In genomic region chr12:1553987-1554982, GRCh38 we compare ENCODE assay signal across 9 cellular contexts. TPM values are rescaled to one million over a fixed set of nuclear protein-coding genes. Genes with fewer than 3 reads are reported as not detected.
DNase-seq lines count a peak whose midpoint lies in the region; ATAC-seq and TF ChIP-seq lines count a peak whose summit lies in the region.
"Had no signal": no experiment of that assay in that cellular context is flagged by ENCODE, and none has a peak within 500 bp of the region (broad histone marks: within the 10 kb centered on the region; RNA-seq: fewer than 3 reads in every experiment).

No MANE protein-coding gene starts in this region.

- no peak overlapping the region for H3K4me3 ChIP-seq in BLaER1 treated with 17β-estradiol and CSF1 and Interleukin-3, amounts not matched to agents 10 nM and 100 nM
- no peak overlapping the region for H3K4me3 ChIP-seq in SU-DHL-6 (ENCODE audit: insufficient read depth, low read length, poor library complexity, severe bottlenecking)
- H3K4me3 ChIP-seq in body of pancreas, result no peak overlapping the region

- 59 to 63% methylated on average over 14 of the region's 14 CpGs for WGBS in body of pancreas, 2 donors

- no peaks in the 10 kb centered on the region for H3K9me2 ChIP-seq in SU-DHL-6 (replicated peaks; ENCODE audit: insufficient read depth, low read length)

- DNase-seq in kidney glomerular epithelial cell (lab: John Stamatoyannopoulos, UW) (no peak), NCI-H2081 (lab: John Stamatoyannopoulos, UW) (no peak), body of pancreas (no peak)
- no peak for DNase-seq in NK-92 treated with Interleukin-12 subunit alpha and Interleukin-12 subunit beta, amount 100 ng/mL, for 24 hours (lab: John Stamatoyannopoulos, UW)
- DNase-seq: EL had no signal

- H2AFZ ChIP-seq in SU-DHL-6 (ENCODE audit: low read depth, low read length, severe bottlenecking), result no peak overlapping the region

- H3K9ac ChIP-seq in BLaER1 treated with 17β-estradiol and CSF1 and Interleukin-3, amounts not matched to agents 10 nM and 100 nM, result 0 out of 22 replicates have a peak overlapping the region, but pooled peaks of 1 of the 11 experiments have one; percentile 16
- no peak overlapping the region for H3K9ac ChIP-seq in SU-DHL-6 (ENCODE audit: low read length)

- H3K27me3 ChIP-seq in BLaER1 treated with 17β-estradiol and CSF1 and Interleukin-3, amounts not matched to agents 10 nM and 100 nM, result no peaks in the 10 kb centered on the region
- no peaks in the 10 kb centered on the region for H3K27me3 ChIP-seq in SU-DHL-6 (ENCODE audit: low read length)
- H3K27me3 ChIP-seq in body of pancreas, result no peaks in the 10 kb centered on the region

- H3K4me1 ChIP-seq in BLaER1 treated with 17β-estradiol and CSF1 and Interleukin-3, amounts not matched to agents 10 nM and 100 nM, result peaks cover 0 to 26% (median 15%) of the 10 kb centered on the region in 10 experiments; a peak in 13 of 20 replicates
- H3K4me1 ChIP-seq in body of pancreas, result no peaks in the 10 kb centered on the region

- peak; percentile 95 for ATAC-seq in GM19023 (IDR thresholded peaks at IDR 0.05; ENCODE audit: unreplicated experiment)
- ATAC-seq in HG02884 (IDR thresholded peaks at IDR 0.05; ENCODE audit: unreplicated experiment), result peak; percentile 89
- ATAC-seq in body of pancreas, result no peak

- no peaks in the 10 kb centered on the region for H3K36me3 ChIP-seq in BLaER1 treated with 17β-estradiol and CSF1 and Interleukin-3, amounts not matched to agents 10 nM and 100 nM
- H3K36me3 ChIP-seq in SU-DHL-6 (ENCODE audit: low read length) (no peaks in the 10 kb centered on the region), body of pancreas (replicated peaks in 1 of 2; ENCODE audit: insufficient read depth in 1 of 2, low read depth in 2 of 2) (no peaks in the 10 kb centered on the region)

- TF ChIP-seq POLR2A in body of pancreas (IDR thresholded peaks at IDR 0.05), result no peak

- H3K79me2 ChIP-seq in SU-DHL-6 (ENCODE audit: insufficient read depth, low read length), result no peaks in the 10 kb centered on the region

- TF ChIP-seq CTCF in SU-DHL-6 (IDR thresholded peaks at IDR 0.05; ENCODE audit: insufficient read depth, low read length, poor library complexity, severe bottlenecking), result no peak
- no peak for TF ChIP-seq CTCF in body of pancreas (IDR thresholded peaks at IDR 0.05)

- H3K27ac ChIP-seq in BLaER1 treated with 17β-estradiol and CSF1 and Interleukin-3, amounts not matched to agents 10 nM and 100 nM, result no peak overlapping the region
- H3K27ac ChIP-seq in SU-DHL-6 (ENCODE audit: low read depth, low read length) (no peak overlapping the region), body of pancreas (no peak overlapping the region)

- intact Hi-C loops in body of pancreas (cut with DNase I), result no loop called here

- H3K4me2 ChIP-seq in BLaER1 treated with 17β-estradiol and CSF1 and Interleukin-3, amounts not matched to agents 10 nM and 100 nM, result peak overlapping the region in 8 of 11 experiments; percentile 40 to 77 (median 57); a peak in 16 of 22 replicates
- H3K4me2 ChIP-seq in SU-DHL-6 (ENCODE audit: low read depth, low read length, poor library complexity, severe bottlenecking), result peak overlapping the region; percentile 17

- H3F3A ChIP-seq in SU-DHL-6 (ENCODE audit: insufficient read depth), result no peaks in the 10 kb centered on the region

- H3K9me3 ChIP-seq in BLaER1 treated with 17β-estradiol and CSF1 and Interleukin-3, amounts not matched to agents 10 nM and 100 nM (replicated peaks in 1 of 11), result peaks cover 9 to 32% (median 20%) of the 10 kb centered on the region in 11 experiments; a peak in 21 of 22 replicates
- no peaks in the 10 kb centered on the region for H3K9me3 ChIP-seq in SU-DHL-6 (ENCODE audit: insufficient read depth, low read length)
- no peaks in the 10 kb centered on the region for H3K9me3 ChIP-seq in body of pancreas

- no peaks in the 10 kb centered on the region for H4K20me1 ChIP-seq in BLaER1 treated with 17β-estradiol and CSF1 and Interleukin-3, amounts not matched to agents 10 nM and 100 nM
- H4K20me1 ChIP-seq in SU-DHL-6 (ENCODE audit: low read depth, low read length), result no peaks in the 10 kb centered on the region

RNA-seq across cellular contexts. Expression of gene FBXL14, which starts 40.1 kb away (rescaled TPM):
- 1 to 10 TPM; 4.6 to 9.9 TPM for total RNA-seq in body of pancreas
